9 cellular contexts compared by ENCODE assay signal in genomic region chr2:240819404-240820013, GRCh38. TPM values are rescaled to one million over a fixed set of nuclear protein-coding genes. Genes with fewer than 3 reads are reported as not detected.
DNase-seq lines count a peak whose midpoint lies in the region; ATAC-seq and TF ChIP-seq lines count a peak whose summit lies in the region.
"Had no signal": no experiment of that assay in that cellular context is flagged by ENCODE, and none has a peak within 500 bp of the region (broad histone marks: within the 10 kb centered on the region; RNA-seq: fewer than 3 reads in every experiment).

No MANE protein-coding gene starts in this region.

- H3K4me3 ChIP-seq in adipocyte (ENCODE audit: low read length) (no peak overlapping the region), tibial artery (peak overlapping the region; percentile 19 to 34), upper lobe of right lung (no peak overlapping the region), Karpas-422 (ENCODE audit: low read length) (no peak overlapping the region)

- peak; percentile 38 for DNase-seq in activated CD8-positive, alpha-beta memory T cell treated with anti-CD3 and anti-CD28 coated beads, Interleukin-2, amount 10 ng/mL, durations not matched to agents 7 days and 5 days
- DNase-seq in activated CD8-positive, alpha-beta memory T cell treated with anti-CD3 and anti-CD28 coated beads, Interleukin-2, amount 50 U/mL, for 48 hours = no peak
- DNase-seq in adipocyte (ENCODE audit: low read depth) (peak; percentile 19), left kidney (ENCODE audit: low read depth, low spot score) (peak; percentile 80), tibial artery (no peak), upper lobe of right lung (no peak), Karpas-422 (no peak)

- intact Hi-C loops in tibial artery (cut with DNase I; ENCODE audit: low total_unique reads) (no loop called here), upper lobe of right lung (cut with DNase I) (no loop called here)

- H3K79me2 ChIP-seq in Karpas-422 (ENCODE audit: low read length) = no peaks in the 10 kb centered on the region

- no peak overlapping the region for H3K4me2 ChIP-seq in Karpas-422 (ENCODE audit: low read depth, low read length, poor library complexity, severe bottlenecking)

- no peak overlapping the region for H2AFZ ChIP-seq in Karpas-422 (ENCODE audit: low read length)

- H3K27ac Mint-ChIP-seq in activated CD8-positive, alpha-beta memory T cell treated with anti-CD3 and anti-CD28 coated beads, Interleukin-2, amount 10 ng/mL, durations not matched to agents 7 days and 5 days = no peak overlapping the region

- no peaks in the 10 kb centered on the region for H3K4me1 ChIP-seq in adipocyte (ENCODE audit: control insufficient read depth, insufficient read depth, low read length)
- H3K4me1 ChIP-seq in tibial artery = peaks cover 0 to 32% (median 25%) of the 10 kb centered on the region in 4 donors
- peaks cover 5% of the 10 kb centered on the region for H3K4me1 ChIP-seq in upper lobe of right lung
- no peaks in the 10 kb centered on the region for H3K4me1 ChIP-seq in Karpas-422 (ENCODE audit: low read length)

- H3K4me1 Mint-ChIP-seq in activated CD8-positive, alpha-beta memory T cell treated with anti-CD3 and anti-CD28 coated beads, Interleukin-2, amount 10 ng/mL, durations not matched to agents 7 days and 5 days = peaks cover 5% of the 10 kb centered on the region

- peaks cover 48% of the 10 kb centered on the region for H3K27me3 Mint-ChIP-seq in activated CD8-positive, alpha-beta memory T cell treated with anti-CD3 and anti-CD28 coated beads, Interleukin-2, amount 10 ng/mL, durations not matched to agents 7 days and 5 days

- H3K9ac ChIP-seq in adipocyte (ENCODE audit: low read length) = no peak overlapping the region
- no peak overlapping the region for H3K9ac ChIP-seq in Karpas-422 (ENCODE audit: low read length)

- ATAC-seq in activated CD8-positive, alpha-beta memory T cell treated with anti-CD3 and anti-CD28 coated beads, Interleukin-2, amount 10 ng/mL, durations not matched to agents 7 days and 5 days = peak; percentile 11
- ATAC-seq in GM18502 (IDR thresholded peaks at IDR 0.05; ENCODE audit: poor library complexity, unreplicated experiment) = no peak
- no peak for ATAC-seq in upper lobe of right lung
- ATAC-seq: activated CD4-positive, CD25-positive, alpha-beta regulatory T cell treated with anti-CD3 and anti-CD28 coated beads, Interleukin-2, amount 50 U/mL, for 24 hours had no signal

- TF ChIP-seq CTCF in tibial artery (IDR thresholded peaks at IDR 0.05) = no peak
- no peak for TF ChIP-seq CTCF in upper lobe of right lung (IDR thresholded peaks at IDR 0.05)

- H3K27me3 ChIP-seq in adipocyte (replicated peaks; ENCODE audit: control insufficient read depth, insufficient read depth, low read length) (peaks cover 65% of the 10 kb centered on the region), tibial artery (peaks cover 0 to 83% of the 10 kb centered on the region in 2 donors), upper lobe of right lung (peaks cover 70% of the 10 kb centered on the region), Karpas-422 (ENCODE audit: low read length) (no peaks in the 10 kb centered on the region)

- H3K9me3 Mint-ChIP-seq in activated CD8-positive, alpha-beta memory T cell treated with anti-CD3 and anti-CD28 coated beads, Interleukin-2, amount 10 ng/mL, durations not matched to agents 7 days and 5 days (ENCODE audit: low read depth) = no peaks in the 10 kb centered on the region

- peaks cover 1% of the 10 kb centered on the region for H3K36me3 Mint-ChIP-seq in activated CD8-positive, alpha-beta memory T cell treated with anti-CD3 and anti-CD28 coated beads, Interleukin-2, amount 10 ng/mL, durations not matched to agents 7 days and 5 days

- H3K9me2 ChIP-seq in Karpas-422 (replicated peaks; ENCODE audit: insufficient read depth, low read length) = no peaks in the 10 kb centered on the region

- no peaks in the 10 kb centered on the region for H3K36me3 ChIP-seq in adipocyte (ENCODE audit: control insufficient read depth, insufficient read depth, low read length, severe bottlenecking)
- no peaks in the 10 kb centered on the region for H3K36me3 ChIP-seq in tibial artery
- no peaks in the 10 kb centered on the region for H3K36me3 ChIP-seq in upper lobe of right lung
- no peaks in the 10 kb centered on the region for H3K36me3 ChIP-seq in Karpas-422 (ENCODE audit: insufficient read depth, low read length)

- no peak overlapping the region for H3K4me3 Mint-ChIP-seq in activated CD8-positive, alpha-beta memory T cell treated with anti-CD3 and anti-CD28 coated beads, Interleukin-2, amount 10 ng/mL, durations not matched to agents 7 days and 5 days

- H3K27ac ChIP-seq in tibial artery (no peak overlapping the region), upper lobe of right lung (no peak overlapping the region), Karpas-422 (ENCODE audit: low read length) (no peak overlapping the region)

- CTCF ChIA-PET in activated CD8-positive, alpha-beta memory T cell treated with anti-CD3 and anti-CD28 coated beads, Interleukin-2, amount 10 ng/mL, durations not matched to agents 7 days and 5 days (lab: Charles Lee) = no interaction called here

- H4K20me1 ChIP-seq in Karpas-422 (ENCODE audit: insufficient read depth, low read depth, low read length) = no peaks in the 10 kb centered on the region

- peaks cover 22% of the 10 kb centered on the region for H3K9me3 ChIP-seq in adipocyte (ENCODE audit: control insufficient read depth, low read length)
- H3K9me3 ChIP-seq in tibial artery = peaks cover 0 to 8% (median 0%) of the 10 kb centered on the region in 3 donors
- no peaks in the 10 kb centered on the region for H3K9me3 ChIP-seq in upper lobe of right lung
- no peaks in the 10 kb centered on the region for H3K9me3 ChIP-seq in Karpas-422 (ENCODE audit: low read length)

RNA-seq across cellular contexts. Expression of gene KIF1A, which starts 0.5 kb away (rescaled TPM):
- 1 to 10 TPM in 1 of 2 experiments, under 1 TPM in 1; 0.76 to 4.6 TPM for total RNA-seq in activated CD8-positive, alpha-beta memory T cell treated with anti-CD3 and anti-CD28 coated beads, Interleukin-2, amount 10 ng/mL, durations not matched to agents 7 days and 5 days
- 0.81 TPM for total RNA-seq in upper lobe of right lung
- total RNA-seq in Karpas-422 (2014; rRNA removed; shearing (Covaris generic); ENCODE audit: low replicate concordance) = not detected in 2 replicates

RNA-seq across cellular contexts. Expression of gene AGXT, which starts 49.1 kb away (rescaled TPM):
- total RNA-seq in activated CD8-positive, alpha-beta memory T cell treated with anti-CD3 and anti-CD28 coated beads, Interleukin-2, amount 10 ng/mL, durations not matched to agents 7 days and 5 days = not detected
- not detected for total RNA-seq in upper lobe of right lung
- total RNA-seq in Karpas-422 (2014; rRNA removed; shearing (Covaris generic); ENCODE audit: low replicate concordance) = not detected in 2 replicates

Comparison
In these comparisons a context has a peak if more than half of its experiments do, and no peak if none do; other contexts are left out.
1. DNase-seq: peak in activated CD8-positive, alpha-beta memory T cell treated with anti-CD3 and anti-CD28 coated beads, Interleukin-2, amount 10 ng/mL, durations not matched to agents 7 days and 5 days (single experiment), adipocyte (single experiment) and left kidney (single experiment); none in activated CD8-positive, alpha-beta memory T cell treated with anti-CD3 and anti-CD28 coated beads, Interleukin-2, amount 50 U/mL, for 48 hours (single experiment), tibial artery (0 of 2), upper lobe of right lung (single experiment) and Karpas-422 (single experiment).
2. H3K4me3 ChIP-seq: peak in tibial artery (2 of 2); none in adipocyte (single experiment), upper lobe of right lung (single experiment) and Karpas-422 (single experiment).